ENCODE assay signal across 8 cellular contexts in the genomic region with DNA sequence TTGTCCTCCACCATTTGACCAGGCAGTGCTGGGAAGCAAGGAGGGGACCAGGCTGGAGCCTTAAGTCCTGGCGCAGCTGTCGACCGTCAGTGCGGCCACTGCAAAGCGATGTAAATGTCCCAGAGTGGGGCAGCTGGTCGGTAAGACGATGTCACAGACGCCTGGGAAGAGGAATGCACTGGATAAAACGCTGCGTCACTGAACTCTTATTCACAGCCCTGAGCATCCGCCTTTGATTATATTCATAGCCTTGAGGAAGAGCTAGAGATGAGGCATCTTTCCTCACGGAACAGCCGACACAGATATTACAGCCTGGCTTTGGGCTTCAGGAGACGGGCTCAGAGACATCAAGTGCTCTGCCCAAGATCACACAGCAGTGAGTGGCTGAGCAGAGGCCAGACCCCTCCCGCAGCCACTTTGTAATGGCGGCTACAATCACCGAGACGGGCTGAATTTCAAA. TPM values are rescaled to one million over a fixed set of nuclear protein-coding genes. Genes with fewer than 3 reads are reported as not detected.
A peak's percentile ranks its signal among the peaks of the same experiment; 100 is the strongest.
DNase-seq lines count a peak whose midpoint lies in the region; ATAC-seq, FAIRE-seq and TF ChIP-seq lines count a peak whose summit lies in the region.

No MANE protein-coding gene starts in this region.

- peaks cover 15% of the 10 kb centered on the region for H3K27me3 Mint-ChIP-seq in activated T-cell treated with anti-CD3 and anti-CD28 coated beads, Interleukin-2, amount 50 U/mL, for 4 hours (ENCODE audit: low read depth)

- H3K4me1 Mint-ChIP-seq in activated T-cell treated with anti-CD3 and anti-CD28 coated beads, Interleukin-2, amount 50 U/mL, for 4 hours (ENCODE audit: low read depth): peaks cover 4% of the 10 kb centered on the region

- peak overlapping the region; percentile 85 for H3K4me3 Mint-ChIP-seq in activated T-cell treated with anti-CD3 and anti-CD28 coated beads, Interleukin-2, amount 50 U/mL, for 4 hours

- H3K9me3 ChIP-seq in adipocyte (ENCODE audit: control insufficient read depth, low read length) (no peaks in the 10 kb centered on the region), left lung (no peaks in the 10 kb centered on the region), tibial nerve (no peaks in the 10 kb centered on the region), small intestine (ENCODE audit: control insufficient read depth, low read depth) (no peaks in the 10 kb centered on the region)

- peak overlapping the region; percentile 81 for H3K9ac ChIP-seq in adipocyte (ENCODE audit: low read length)

- H3K27ac ChIP-seq in left lung (no peak overlapping the region), tibial nerve (peak overlapping the region in 1 of 4 donors; percentile 85), small intestine (ENCODE audit: low read depth in 1 of 2, low read length in 1 of 2) (no peak overlapping the region)

- no peak for ATAC-seq in activated T-cell treated with anti-CD3 and anti-CD28 coated beads, Interleukin-2, amount 50 U/mL, for 4 hours
- ATAC-seq in left lung (peak; percentile 11), GM18511 (IDR thresholded peaks at IDR 0.05; ENCODE audit: unreplicated experiment) (no peak), GM21423 (IDR thresholded peaks at IDR 0.05; ENCODE audit: unreplicated experiment) (no peak)

- H3K4me3 ChIP-seq in adipocyte (ENCODE audit: low read length): peak overlapping the region; percentile 83
- peak overlapping the region in 1 of 2 donors; percentile 39 for H3K4me3 ChIP-seq in left lung
- H3K4me3 ChIP-seq in tibial nerve: peak overlapping the region; percentile 12 to 55 (median 35)
- no peak overlapping the region for H3K4me3 ChIP-seq in small intestine (ENCODE audit: low read depth in 1 of 2, low read length in 2 of 2)

- TF ChIP-seq CTCF in left lung (IDR thresholded peaks at IDR 0.05) (no peak), tibial nerve (IDR thresholded peaks at IDR 0.05) (no peak)

- intact Hi-C loops in left lung (cut with DNase I): no loop called here

- H3K36me3 ChIP-seq in adipocyte (ENCODE audit: control insufficient read depth, insufficient read depth, low read length, severe bottlenecking) (no peaks in the 10 kb centered on the region), left lung (no peaks in the 10 kb centered on the region), tibial nerve (no peaks in the 10 kb centered on the region), small intestine (ENCODE audit: control insufficient read depth in 2 of 2, insufficient read depth in 2 of 2, low read length in 2 of 2) (no peaks in the 10 kb centered on the region)

- no peak for FAIRE-seq in small intestine (lab: Jason Lieb, UNC)

- no peak for DNase-seq in activated T-cell treated with anti-CD3 and anti-CD28 coated beads, Interleukin-2, amount 50 U/mL, for 4 hours
- DNase-seq in activated T-cell treated with anti-CD3 and anti-CD28 coated beads for 4 hours (no peak), adipocyte (ENCODE audit: low read depth) (no peak), left lung (no peak), tibial nerve (ENCODE audit: low spot score in 2 of 2) (no peak), small intestine (no peak)

- no peaks in the 10 kb centered on the region for H3K9me3 Mint-ChIP-seq in activated T-cell treated with anti-CD3 and anti-CD28 coated beads, Interleukin-2, amount 50 U/mL, for 4 hours

- TF ChIP-seq EP300 in tibial nerve (IDR thresholded peaks at IDR 0.05): no peak

- H3K27me3 ChIP-seq in adipocyte (replicated peaks; ENCODE audit: control insufficient read depth, insufficient read depth, low read length) (peaks cover 13% of the 10 kb centered on the region), left lung (no peaks in the 10 kb centered on the region), tibial nerve (no peaks in the 10 kb centered on the region), small intestine (ENCODE audit: control insufficient read depth in 2 of 2, insufficient read depth in 2 of 2, low read length in 2 of 2) (no peaks in the 10 kb centered on the region)

- no peak for TF ChIP-seq POLR2A in tibial nerve (IDR thresholded peaks at IDR 0.05)

- H3K36me3 Mint-ChIP-seq in activated T-cell treated with anti-CD3 and anti-CD28 coated beads, Interleukin-2, amount 50 U/mL, for 4 hours (ENCODE audit: insufficient read depth): no peaks in the 10 kb centered on the region

- WGBS in tibial nerve, 2 donors: 74 to 75% methylated on average over 18 of the region's 18 CpGs
- WGBS in small intestine, 3 donors: 75 to 77% (median 75%) methylated on average over 18 of the region's 18 CpGs

- H3K4me1 ChIP-seq in adipocyte (ENCODE audit: control insufficient read depth, insufficient read depth, low read length) (peaks cover 4% of the 10 kb centered on the region), left lung (peaks cover 0 to 10% of the 10 kb centered on the region in 2 donors), tibial nerve (peaks cover 0 to 16% (median 0%) of the 10 kb centered on the region in 4 donors), small intestine (ENCODE audit: control insufficient read depth in 2 of 2, insufficient read depth in 1 of 2, low read depth in 1 of 2, low read length in 1 of 2) (no peaks in the 10 kb centered on the region)

RNA-seq across cellular contexts. Expression of a gene that starts 17.6 kb away (rescaled TPM):
- 10 to 100 TPM; 51.8 to 54.6 (median 52.5) TPM for total RNA-seq in activated T-cell treated with anti-CD3 and anti-CD28 coated beads, Interleukin-2, amount 50 U/mL, for 4 hours
- 10 to 100 TPM; 29.8 to 42.7 TPM for total RNA-seq in left lung
- total RNA-seq in tibial nerve: 10 to 100 TPM; 21.9 to 56.3 (median 29.3) TPM
- polyA plus RNA-seq in small intestine: 10 to 100 TPM in 2 of 3 donors, 1 to 10 TPM in 1; 5.4 to 13.9 (median 12.5) TPM

Comparison
In these comparisons a context has a peak if more than half of its experiments do, and no peak if none do; other contexts are left out.
1. H3K4me3 ChIP-seq: peak in adipocyte (single experiment) and tibial nerve (4 of 4); none in small intestine (0 of 2).